ENCODE assay signal across 26 cellular contexts in genomic region chr10:114749545-114749944, GRCh38.
A peak's percentile ranks its signal among the peaks of the same experiment; 100 is the strongest.
DNase-seq lines count a peak whose midpoint lies in the region; ATAC-seq and TF ChIP-seq lines count a peak whose summit lies in the region.
"Had no signal": no experiment of that assay in that cellular context is flagged by ENCODE, and none has a peak within 500 bp of the region (broad histone marks: within the 10 kb centered on the region; RNA-seq: fewer than 3 reads in every experiment).

No MANE protein-coding gene starts in this region.

- intact Hi-C loops in left ventricle myocardium superior (cut with micrococcal nuclease) = no loop called here
- intact Hi-C loops in psoas muscle (cut with DNase I) = no loop called here

- POLR2A ChIA-PET in WTC11 (lab: Charles Lee) = no interaction called here

- H3K4me1 ChIP-seq in psoas muscle (no peaks in the 10 kb centered on the region), suprapubic skin (no peaks in the 10 kb centered on the region), gastroesophageal sphincter (peaks cover 0 to 4% (median 0%) of the 10 kb centered on the region in 3 donors)
- H3K4me1 ChIP-seq: prostate gland had no signal

- H3K9me3 ChIP-seq in psoas muscle = no peaks in the 10 kb centered on the region
- no peaks in the 10 kb centered on the region for H3K9me3 ChIP-seq in suprapubic skin
- H3K9me3 ChIP-seq in gastroesophageal sphincter = no peaks in the 10 kb centered on the region
- H3K9me3 ChIP-seq: prostate gland, SK-N-SH had no signal

- no peak for TF ChIP-seq POLR2A in suprapubic skin (IDR thresholded peaks at IDR 0.05)
- no peak for TF ChIP-seq POLR2A in gastroesophageal sphincter (IDR thresholded peaks at IDR 0.05)

- TF ChIP-seq EP300 in suprapubic skin (IDR thresholded peaks at IDR 0.05) (no peak), gastroesophageal sphincter (IDR thresholded peaks at IDR 0.05) (no peak)

- TF ChIP-seq CTCF in WTC11 (IDR thresholded peaks at IDR 0.05) (no peak), psoas muscle (IDR thresholded peaks at IDR 0.05) (no peak), suprapubic skin (IDR thresholded peaks at IDR 0.05) (no peak), nephron progenitor cell (IDR thresholded peaks at IDR 0.05) (no peak), gastroesophageal sphincter (IDR thresholded peaks at IDR 0.05) (no peak)

- no peaks in the 10 kb centered on the region for H3K27me3 ChIP-seq in psoas muscle (ENCODE audit: insufficient read depth in 3 of 3, low read length in 2 of 3)
- H3K27me3 ChIP-seq in suprapubic skin = no peaks in the 10 kb centered on the region
- H3K27me3 ChIP-seq in gastroesophageal sphincter = no peaks in the 10 kb centered on the region

- no peaks in the 10 kb centered on the region for H3K27me3 Mint-ChIP-seq in WTC11 (ENCODE audit: low read depth)
- H3K27me3 Mint-ChIP-seq in nephron progenitor cell (ENCODE audit: low read depth, poor library complexity) = peaks cover 24% of the 10 kb centered on the region

- H3K4me1 Mint-ChIP-seq in WTC11 = no peaks in the 10 kb centered on the region
- peaks cover 5% of the 10 kb centered on the region for H3K4me1 Mint-ChIP-seq in nephron progenitor cell
- H3K4me1 Mint-ChIP-seq: activated naive CD8-positive, alpha-beta T cell treated with anti-CD3 and anti-CD28 coated beads for 36 hours; central memory CD8-positive, alpha-beta T cell; stimulated activated naive CD8-positive, alpha-beta T cell treated with anti-CD3 and anti-CD28 coated beads, Interleukin-15, amount 100 ng/mL, for 72 hours had no signal

- H3K4me3 Mint-ChIP-seq in WTC11 = no peak overlapping the region
- no peak overlapping the region for H3K4me3 Mint-ChIP-seq in nephron progenitor cell
- H3K4me3 Mint-ChIP-seq: activated CD8-positive, alpha-beta T cell treated with anti-CD3 and anti-CD28 coated beads, Interleukin-2, amount 10 ng/mL, durations not matched to agents 7 days and 5 days; activated naive CD8-positive, alpha-beta T cell treated with anti-CD3 and anti-CD28 coated beads for 36 hours; central memory CD8-positive, alpha-beta T cell; stimulated activated naive CD8-positive, alpha-beta T cell treated with anti-CD3 and anti-CD28 coated beads, Interleukin-15, amount 100 ng/mL, for 72 hours; T-helper 17 cell had no signal

- 83 to 88% (median 84%) methylated on average over 7 of the region's 7 CpGs for WGBS in psoas muscle, 3 donors
- 83% methylated on average over 7 of the region's 7 CpGs for WGBS in suprapubic skin
- WGBS in gastroesophageal sphincter (ENCODE audit: low coverage in 1 of 2), 2 donors = 74 to 82% methylated on average over 6 to 7 of the region's 7 CpGs

- H3K27ac Mint-ChIP-seq in WTC11 (no peak overlapping the region), nephron progenitor cell (no peak overlapping the region)
- H3K27ac Mint-ChIP-seq: activated CD8-positive, alpha-beta T cell treated with anti-CD3 and anti-CD28 coated beads, Interleukin-2, amount 10 ng/mL, durations not matched to agents 7 days and 5 days; activated naive CD8-positive, alpha-beta T cell treated with anti-CD3 and anti-CD28 coated beads for 36 hours; stimulated activated naive CD8-positive, alpha-beta T cell treated with anti-CD3 and anti-CD28 coated beads, Interleukin-15, amount 100 ng/mL, for 72 hours; T-helper 17 cell had no signal

- CTCF ChIA-PET in WTC11 (lab: Charles Lee) = no interaction called here

- H3K36me3 Mint-ChIP-seq in WTC11 = no peaks in the 10 kb centered on the region
- H3K36me3 Mint-ChIP-seq in nephron progenitor cell (ENCODE audit: low read depth) = no peaks in the 10 kb centered on the region
- H3K36me3 Mint-ChIP-seq: activated naive CD8-positive, alpha-beta T cell treated with anti-CD3 and anti-CD28 coated beads for 36 hours had no signal

- DNase-seq in WTC11 (ENCODE audit: low spot score) = no peak
- DNase-seq in left ventricle myocardium superior = no peak
- DNase-seq in psoas muscle = no peak
- no peak for DNase-seq in suprapubic skin (ENCODE audit: low spot score in 2 of 2)
- DNase-seq in nephron progenitor cell = no peak
- DNase-seq: activated CD4-positive, alpha-beta T cell treated with anti-CD3 and anti-CD28 coated beads for 1 hour; activated CD8-positive, alpha-beta T cell treated with anti-CD3 and anti-CD28 coated beads, Interleukin-2, amount 10 ng/mL, durations not matched to agents 7 days and 5 days; activated naive CD8-positive, alpha-beta T cell treated with anti-CD3 and anti-CD28 coated beads for 36 hours; DND-41; islet precursor cell; mammary epithelial cell; NCI-H1417; NCI-H2081 treated with DMSO at 0.1 percent for 48 hours; NCI-H446; SK-N-SH; small intestine; stimulated activated naive CD8-positive, alpha-beta T cell treated with anti-CD3 and anti-CD28 coated beads, Interleukin-15, amount 100 ng/mL, for 72 hours; T-helper 17 cell; trophoblast cell had no signal

- H3K36me3 ChIP-seq in psoas muscle (ENCODE audit: insufficient read depth in 1 of 2, low read depth in 1 of 2) (no peaks in the 10 kb centered on the region), suprapubic skin (no peaks in the 10 kb centered on the region), gastroesophageal sphincter (no peaks in the 10 kb centered on the region)
- H3K36me3 ChIP-seq: prostate gland had no signal

- peak overlapping the region; percentile 39 for H3K27ac ChIP-seq in psoas muscle
- H3K27ac ChIP-seq in suprapubic skin = no peak overlapping the region
- H3K27ac ChIP-seq in gastroesophageal sphincter = peak overlapping the region in 2 of 4 donors; percentile 34 to 53
- H3K27ac ChIP-seq: C4-2B, prostate gland, RWPE1 had no signal

- peak; percentile 44; the same call in 1 of the 2 replicates for ATAC-seq in WTC11
- peak; percentile 45 for ATAC-seq in left ventricle myocardium superior
- no peak for ATAC-seq in psoas muscle
- ATAC-seq in gastroesophageal sphincter = no peak
- ATAC-seq in GM19467 (IDR thresholded peaks at IDR 0.05; ENCODE audit: unreplicated experiment) = no peak
- ATAC-seq: activated CD8-positive, alpha-beta T cell treated with anti-CD3 and anti-CD28 coated beads, Interleukin-2, amount 10 ng/mL, durations not matched to agents 7 days and 5 days; HCT116; stimulated activated naive CD8-positive, alpha-beta T cell treated with anti-CD3 and anti-CD28 coated beads, Interleukin-15, amount 100 ng/mL, for 72 hours; T-helper 17 cell had no signal

- peaks cover 3% of the 10 kb centered on the region; the same call in 1 of the 2 replicates for H3K9me3 Mint-ChIP-seq in WTC11
- H3K9me3 Mint-ChIP-seq in nephron progenitor cell = peaks cover 3% of the 10 kb centered on the region
- H3K9me3 Mint-ChIP-seq: activated naive CD8-positive, alpha-beta T cell treated with anti-CD3 and anti-CD28 coated beads for 36 hours; central memory CD8-positive, alpha-beta T cell had no signal

- H3K4me3 ChIP-seq in psoas muscle = no peak overlapping the region
- H3K4me3 ChIP-seq in suprapubic skin = no peak overlapping the region
- no peak overlapping the region for H3K4me3 ChIP-seq in gastroesophageal sphincter
- H3K4me3 ChIP-seq: prostate gland had no signal

TF ChIP-seq in WTC11, 78 proteins besides CTCF, POLR2A, EP300 and RAD21:
- TF ChIP-seq ZNF121 (CRISPR knock-in tag; IDR thresholded peaks at IDR 0.05) = no peak
- no peak for TF ChIP-seq MXD4 (CRISPR knock-in tag; IDR thresholded peaks at IDR 0.05; ENCODE audit: borderline replicate concordance)
- TF ChIP-seq CREB1 (CRISPR knock-in tag; IDR thresholded peaks at IDR 0.05) = no peak
- no peak for TF ChIP-seq ELF4 (CRISPR knock-in tag; IDR thresholded peaks at IDR 0.05; ENCODE audit: low read depth)
- no peak for TF ChIP-seq JAZF1 (CRISPR knock-in tag; IDR thresholded peaks at IDR 0.05)
- no peak for TF ChIP-seq RELA (CRISPR knock-in tag; IDR thresholded peaks at IDR 0.05; ENCODE audit: borderline replicate concordance)
- TF ChIP-seq ZNF281 (CRISPR knock-in tag; IDR thresholded peaks at IDR 0.05) = no peak
- TF ChIP-seq OVOL2 (CRISPR knock-in tag; IDR thresholded peaks at IDR 0.05; ENCODE audit: borderline replicate concordance) = no peak
- TF ChIP-seq ETV6 (CRISPR knock-in tag; IDR thresholded peaks at IDR 0.05) = no peak
- TF ChIP-seq ZBTB43 (CRISPR knock-in tag; IDR thresholded peaks at IDR 0.05) = no peak

Comparison
In these comparisons a context has a peak if more than half of its experiments do, and no peak if none do; other contexts are left out.
1. ATAC-seq: peak in WTC11 (single experiment) and left ventricle myocardium superior (single experiment); none in psoas muscle (0 of 4), gastroesophageal sphincter (single experiment) and GM19467 (single experiment).